1 cellular context compared by ENCODE assay signal in genomic region chrX:53678667-53679066, GRCh38.
TF ChIP-seq lines count a peak whose summit lies in the region.

No MANE protein-coding gene starts in this region.

TF ChIP-seq in K562, 482 proteins besides CTCF, POLR2A, EP300 and RAD21 (continued from another document):
- TF ChIP-seq FOXA1 (IDR thresholded peaks at IDR 0.05; ENCODE audit: borderline replicate concordance) (no peak), RBM22 (IDR thresholded peaks at IDR 0.05; ENCODE audit: low read depth, low read length, poor library complexity, severe bottlenecking) (no peak), ZNF347 (CRISPR knock-in tag; IDR thresholded peaks at IDR 0.05; ENCODE audit: low read depth) (no peak), ZNF77 (CRISPR knock-in tag; IDR thresholded peaks at IDR 0.05) (no peak), NR1H2 (CRISPR knock-in tag; IDR thresholded peaks at IDR 0.05) (no peak), NRF1 (conservative IDR thresholded peaks at IDR 0.05 in 1 of 2, IDR thresholded peaks at IDR 0.05 in 1 of 2) (no peak), ETV5 (CRISPR knock-in tag; IDR thresholded peaks at IDR 0.05; ENCODE audit: low read depth) (no peak), U2AF1 (optimal IDR thresholded peaks at IDR 0.05; ENCODE audit: low read depth, low read length) (no peak), KAT2B (IDR thresholded peaks at IDR 0.05; ENCODE audit: low read depth, low read length) (no peak)
- TF ChIP-seq, protein P1, sequence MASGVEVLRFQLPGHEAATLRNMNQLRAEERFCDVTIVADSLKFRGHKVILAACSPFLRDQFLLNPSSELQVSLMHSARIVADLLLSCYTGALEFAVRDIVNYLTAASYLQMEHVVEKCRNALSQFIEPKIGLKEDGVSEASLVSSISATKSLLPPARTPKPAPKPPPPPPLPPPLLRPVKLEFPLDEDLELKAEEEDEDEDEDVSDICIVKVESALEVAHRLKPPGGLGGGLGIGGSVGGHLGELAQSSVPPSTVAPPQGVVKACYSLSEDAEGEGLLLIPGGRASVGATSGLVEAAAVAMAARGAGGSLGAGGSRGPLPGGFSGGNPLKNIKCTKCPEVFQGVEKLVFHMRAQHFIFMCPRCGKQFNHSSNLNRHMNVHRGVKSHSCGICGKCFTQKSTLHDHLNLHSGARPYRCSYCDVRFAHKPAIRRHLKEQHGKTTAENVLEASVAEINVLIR (CRISPR knock-in tag; IDR thresholded peaks at IDR 0.05), result no peak
